1 cellular context compared by ENCODE assay signal in the genomic region with DNA sequence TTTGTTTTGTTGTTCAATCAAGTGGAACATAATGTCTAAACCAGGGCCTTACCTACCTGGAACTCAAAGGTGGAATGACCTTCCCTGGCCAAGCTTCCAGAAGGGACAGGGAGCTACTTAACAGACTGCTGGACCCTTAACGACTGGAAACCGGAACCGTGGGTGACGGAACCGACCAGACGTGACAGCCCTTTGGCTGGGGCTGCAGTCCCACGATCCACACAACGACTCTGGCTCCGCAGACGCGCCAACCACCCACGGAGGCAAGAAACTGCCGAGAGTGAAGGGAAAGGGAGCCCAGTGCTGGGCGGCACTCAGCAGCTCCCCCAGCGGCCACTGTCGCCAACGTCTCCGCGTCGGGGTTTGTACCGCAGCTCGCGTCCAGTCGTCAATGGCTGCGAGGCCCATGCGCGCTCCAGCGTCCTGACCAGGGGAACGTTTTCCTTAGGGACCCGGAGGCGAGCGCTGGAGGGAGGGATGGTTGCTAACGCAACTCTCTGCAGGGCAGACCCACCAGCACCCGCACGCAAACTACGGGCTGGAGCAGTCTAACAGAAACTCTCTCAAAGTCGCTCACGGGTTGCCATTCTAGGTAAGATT.
TF ChIP-seq lines count a peak whose summit lies in the region.

No MANE protein-coding gene starts in this region.

TF ChIP-seq in HepG2, 621 proteins besides CTCF, POLR2A, EP300 and RAD21 (continued from another document and continues in another):
- TF ChIP-seq, protein P1, sequence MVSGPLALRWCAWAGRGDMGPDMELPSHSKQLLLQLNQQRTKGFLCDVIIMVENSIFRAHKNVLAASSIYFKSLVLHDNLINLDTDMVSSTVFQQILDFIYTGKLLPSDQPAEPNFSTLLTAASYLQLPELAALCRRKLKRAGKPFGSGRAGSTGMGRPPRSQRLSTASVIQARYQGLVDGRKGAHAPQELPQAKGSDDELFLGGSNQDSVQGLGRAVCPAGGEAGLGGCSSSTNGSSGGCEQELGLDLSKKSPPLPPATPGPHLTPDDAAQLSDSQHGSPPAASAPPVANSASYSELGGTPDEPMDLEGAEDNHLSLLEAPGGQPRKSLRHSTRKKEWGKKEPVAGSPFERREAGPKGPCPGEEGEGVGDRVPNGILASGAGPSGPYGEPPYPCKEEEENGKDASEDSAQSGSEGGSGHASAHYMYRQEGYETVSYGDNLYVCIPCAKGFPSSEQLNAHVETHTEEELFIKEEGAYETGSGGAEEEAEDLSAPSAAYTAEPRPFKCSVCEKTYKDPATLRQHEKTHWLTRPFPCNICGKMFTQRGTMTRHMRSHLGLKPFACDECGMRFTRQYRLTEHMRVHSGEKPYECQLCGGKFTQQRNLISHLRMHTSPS (CRISPR knock-in tag; IDR thresholded peaks at IDR 0.05; ENCODE audit: low read depth): no peak
- TF ChIP-seq JUNB (CRISPR knock-in tag; IDR thresholded peaks at IDR 0.05; ENCODE audit: borderline replicate concordance): no peak
- TF ChIP-seq FOXA1 (IDR thresholded peaks at IDR 0.05): no peak
- TF ChIP-seq FOXA1 (CRISPR knock-in tag; IDR thresholded peaks at IDR 0.05): peak; percentile 38; the same call in 1 of the 2 replicates
- TF ChIP-seq, protein P2, sequence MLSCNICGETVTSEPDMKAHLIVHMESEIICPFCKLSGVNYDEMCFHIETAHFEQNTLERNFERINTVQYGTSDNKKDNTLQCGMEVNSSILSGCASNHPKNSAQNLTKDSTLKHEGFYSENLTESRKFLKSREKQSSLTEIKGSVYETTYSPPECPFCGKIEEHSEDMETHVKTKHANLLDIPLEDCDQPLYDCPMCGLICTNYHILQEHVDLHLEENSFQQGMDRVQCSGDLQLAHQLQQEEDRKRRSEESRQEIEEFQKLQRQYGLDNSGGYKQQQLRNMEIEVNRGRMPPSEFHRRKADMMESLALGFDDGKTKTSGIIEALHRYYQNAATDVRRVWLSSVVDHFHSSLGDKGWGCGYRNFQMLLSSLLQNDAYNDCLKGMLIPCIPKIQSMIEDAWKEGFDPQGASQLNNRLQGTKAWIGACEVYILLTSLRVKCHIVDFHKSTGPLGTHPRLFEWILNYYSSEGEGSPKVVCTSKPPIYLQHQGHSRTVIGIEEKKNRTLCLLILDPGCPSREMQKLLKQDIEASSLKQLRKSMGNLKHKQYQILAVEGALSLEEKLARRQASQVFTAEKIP (CRISPR knock-in tag; IDR thresholded peaks at IDR 0.05; ENCODE audit: borderline replicate concordance): no peak
- TF ChIP-seq SALL1 (CRISPR knock-in tag; IDR thresholded peaks at IDR 0.05): peak; percentile 75
- TF ChIP-seq TEAD2 (CRISPR knock-in tag; IDR thresholded peaks at IDR 0.05): no peak
- TF ChIP-seq ZFP1 (CRISPR knock-in tag; IDR thresholded peaks at IDR 0.05): 0 out of 2 replicates have a peak, but pooled peaks have one; percentile 23
- no peak for TF ChIP-seq SIX1 (CRISPR knock-in tag; IDR thresholded peaks at IDR 0.05; ENCODE audit: borderline replicate concordance)
- TF ChIP-seq CREB1 (IDR thresholded peaks at IDR 0.05): no peak
- no peak for TF ChIP-seq CREB1 (CRISPR knock-in tag; IDR thresholded peaks at IDR 0.05)
- TF ChIP-seq ATM (IDR thresholded peaks at IDR 0.05; ENCODE audit: borderline replicate concordance): no peak
- TF ChIP-seq, protein P3, sequence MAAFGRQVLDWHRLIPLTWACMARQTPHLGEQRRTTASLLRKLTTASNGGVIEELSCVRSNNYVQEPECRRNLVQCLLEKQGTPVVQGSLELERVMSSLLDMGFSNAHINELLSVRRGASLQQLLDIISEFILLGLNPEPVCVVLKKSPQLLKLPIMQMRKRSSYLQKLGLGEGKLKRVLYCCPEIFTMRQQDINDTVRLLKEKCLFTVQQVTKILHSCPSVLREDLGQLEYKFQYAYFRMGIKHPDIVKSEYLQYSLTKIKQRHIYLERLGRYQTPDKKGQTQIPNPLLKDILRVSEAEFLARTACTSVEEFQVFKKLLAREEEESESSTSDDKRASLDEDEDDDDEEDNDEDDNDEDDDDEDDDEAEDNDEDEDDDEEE (CRISPR knock-in tag; IDR thresholded peaks at IDR 0.05): no peak
- TF ChIP-seq, protein P4, sequence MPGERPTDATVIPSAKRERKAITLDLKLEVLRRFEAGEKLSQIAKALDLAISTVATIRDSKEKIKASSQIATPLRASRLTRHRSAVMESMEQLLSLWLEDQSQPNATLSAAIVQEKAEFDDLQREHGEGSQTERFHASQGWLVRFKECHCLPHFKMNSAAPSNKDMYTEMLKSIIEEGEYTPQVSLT (CRISPR knock-in tag; IDR thresholded peaks at IDR 0.05; ENCODE audit: borderline replicate concordance, low read depth): no peak
- no peak for TF ChIP-seq LCORL (IDR thresholded peaks at IDR 0.05)
- no peak for TF ChIP-seq LCORL (CRISPR knock-in tag; IDR thresholded peaks at IDR 0.05)
- TF ChIP-seq POGZ (CRISPR knock-in tag; IDR thresholded peaks at IDR 0.05): peak; percentile 75
- no peak for TF ChIP-seq TCF12 (IDR thresholded peaks at IDR 0.05)
- no peak for TF ChIP-seq TCF12 (CRISPR knock-in tag; IDR thresholded peaks at IDR 0.05)
- TF ChIP-seq, protein P5, sequence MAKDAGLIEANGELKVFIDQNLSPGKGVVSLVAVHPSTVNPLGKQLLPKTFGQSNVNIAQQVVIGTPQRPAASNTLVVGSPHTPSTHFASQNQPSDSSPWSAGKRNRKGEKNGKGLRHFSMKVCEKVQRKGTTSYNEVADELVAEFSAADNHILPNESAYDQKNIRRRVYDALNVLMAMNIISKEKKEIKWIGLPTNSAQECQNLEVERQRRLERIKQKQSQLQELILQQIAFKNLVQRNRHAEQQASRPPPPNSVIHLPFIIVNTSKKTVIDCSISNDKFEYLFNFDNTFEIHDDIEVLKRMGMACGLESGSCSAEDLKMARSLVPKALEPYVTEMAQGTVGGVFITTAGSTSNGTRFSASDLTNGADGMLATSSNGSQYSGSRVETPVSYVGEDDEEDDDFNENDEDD (CRISPR knock-in tag; IDR thresholded peaks at IDR 0.05; ENCODE audit: borderline replicate concordance): peak; percentile 64; the same call in 1 of the 2 replicates
- TF ChIP-seq SSRP1 (CRISPR knock-in tag; IDR thresholded peaks at IDR 0.05): peak; percentile 87
- peak; percentile 72 for TF ChIP-seq ZSCAN25 (CRISPR knock-in tag; IDR thresholded peaks at IDR 0.05)
- TF ChIP-seq, protein P6, sequence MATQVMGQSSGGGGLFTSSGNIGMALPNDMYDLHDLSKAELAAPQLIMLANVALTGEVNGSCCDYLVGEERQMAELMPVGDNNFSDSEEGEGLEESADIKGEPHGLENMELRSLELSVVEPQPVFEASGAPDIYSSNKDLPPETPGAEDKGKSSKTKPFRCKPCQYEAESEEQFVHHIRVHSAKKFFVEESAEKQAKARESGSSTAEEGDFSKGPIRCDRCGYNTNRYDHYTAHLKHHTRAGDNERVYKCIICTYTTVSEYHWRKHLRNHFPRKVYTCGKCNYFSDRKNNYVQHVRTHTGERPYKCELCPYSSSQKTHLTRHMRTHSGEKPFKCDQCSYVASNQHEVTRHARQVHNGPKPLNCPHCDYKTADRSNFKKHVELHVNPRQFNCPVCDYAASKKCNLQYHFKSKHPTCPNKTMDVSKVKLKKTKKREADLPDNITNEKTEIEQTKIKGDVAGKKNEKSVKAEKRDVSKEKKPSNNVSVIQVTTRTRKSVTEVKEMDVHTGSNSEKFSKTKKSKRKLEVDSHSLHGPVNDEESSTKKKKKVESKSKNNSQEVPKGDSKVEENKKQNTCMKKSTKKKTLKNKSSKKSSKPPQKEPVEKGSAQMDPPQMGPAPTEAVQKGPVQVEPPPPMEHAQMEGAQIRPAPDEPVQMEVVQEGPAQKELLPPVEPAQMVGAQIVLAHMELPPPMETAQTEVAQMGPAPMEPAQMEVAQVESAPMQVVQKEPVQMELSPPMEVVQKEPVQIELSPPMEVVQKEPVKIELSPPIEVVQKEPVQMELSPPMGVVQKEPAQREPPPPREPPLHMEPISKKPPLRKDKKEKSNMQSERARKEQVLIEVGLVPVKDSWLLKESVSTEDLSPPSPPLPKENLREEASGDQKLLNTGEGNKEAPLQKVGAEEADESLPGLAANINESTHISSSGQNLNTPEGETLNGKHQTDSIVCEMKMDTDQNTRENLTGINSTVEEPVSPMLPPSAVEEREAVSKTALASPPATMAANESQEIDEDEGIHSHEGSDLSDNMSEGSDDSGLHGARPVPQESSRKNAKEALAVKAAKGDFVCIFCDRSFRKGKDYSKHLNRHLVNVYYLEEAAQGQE (IDR thresholded peaks at IDR 0.05; ENCODE audit: borderline replicate concordance in 1 of 2, low read depth in 1 of 2, low read length in 2 of 2): 0 out of 4 replicates have a peak, but pooled peaks of 1 of the 2 experiments have one; percentile 33
- TF ChIP-seq, protein P7, sequence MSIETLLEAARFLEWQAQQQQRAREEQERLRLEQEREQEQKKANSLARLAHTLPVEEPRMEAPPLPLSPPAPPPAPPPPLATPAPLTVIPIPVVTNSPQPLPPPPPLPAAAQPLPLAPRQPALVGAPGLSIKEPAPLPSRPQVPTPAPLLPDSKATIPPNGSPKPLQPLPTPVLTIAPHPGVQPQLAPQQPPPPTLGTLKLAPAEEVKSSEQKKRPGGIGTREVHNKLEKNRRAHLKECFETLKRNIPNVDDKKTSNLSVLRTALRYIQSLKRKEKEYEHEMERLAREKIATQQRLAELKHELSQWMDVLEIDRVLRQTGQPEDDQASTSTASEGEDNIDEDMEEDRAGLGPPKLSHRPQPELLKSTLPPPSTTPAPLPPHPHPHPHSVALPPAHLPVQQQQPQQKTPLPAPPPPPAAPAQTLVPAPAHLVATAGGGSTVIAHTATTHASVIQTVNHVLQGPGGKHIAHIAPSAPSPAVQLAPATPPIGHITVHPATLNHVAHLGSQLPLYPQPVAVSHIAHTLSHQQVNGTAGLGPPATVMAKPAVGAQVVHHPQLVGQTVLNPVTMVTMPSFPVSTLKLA (IDR thresholded peaks at IDR 0.05): no peak
- peak; percentile 77 for TF ChIP-seq ZNF556 (CRISPR knock-in tag; IDR thresholded peaks at IDR 0.05; ENCODE audit: borderline replicate concordance)
- TF ChIP-seq, protein P8, sequence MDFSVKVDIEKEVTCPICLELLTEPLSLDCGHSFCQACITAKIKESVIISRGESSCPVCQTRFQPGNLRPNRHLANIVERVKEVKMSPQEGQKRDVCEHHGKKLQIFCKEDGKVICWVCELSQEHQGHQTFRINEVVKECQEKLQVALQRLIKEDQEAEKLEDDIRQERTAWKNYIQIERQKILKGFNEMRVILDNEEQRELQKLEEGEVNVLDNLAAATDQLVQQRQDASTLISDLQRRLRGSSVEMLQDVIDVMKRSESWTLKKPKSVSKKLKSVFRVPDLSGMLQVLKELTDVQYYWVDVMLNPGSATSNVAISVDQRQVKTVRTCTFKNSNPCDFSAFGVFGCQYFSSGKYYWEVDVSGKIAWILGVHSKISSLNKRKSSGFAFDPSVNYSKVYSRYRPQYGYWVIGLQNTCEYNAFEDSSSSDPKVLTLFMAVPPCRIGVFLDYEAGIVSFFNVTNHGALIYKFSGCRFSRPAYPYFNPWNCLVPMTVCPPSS (IDR thresholded peaks at IDR 0.05): no peak
- TF ChIP-seq, protein P9, sequence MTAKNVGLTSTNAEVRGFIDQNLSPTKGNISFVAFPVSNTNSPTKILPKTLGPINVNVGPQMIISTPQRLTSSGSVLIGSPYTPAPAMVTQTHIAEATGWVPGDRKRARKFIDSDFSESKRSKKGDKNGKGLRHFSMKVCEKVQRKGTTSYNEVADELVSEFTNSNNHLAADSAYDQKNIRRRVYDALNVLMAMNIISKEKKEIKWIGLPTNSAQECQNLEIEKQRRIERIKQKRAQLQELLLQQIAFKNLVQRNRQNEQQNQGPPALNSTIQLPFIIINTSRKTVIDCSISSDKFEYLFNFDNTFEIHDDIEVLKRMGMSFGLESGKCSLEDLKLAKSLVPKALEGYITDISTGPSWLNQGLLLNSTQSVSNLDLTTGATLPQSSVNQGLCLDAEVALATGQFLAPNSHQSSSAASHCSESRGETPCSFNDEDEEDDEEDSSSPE (CRISPR knock-in tag; IDR thresholded peaks at IDR 0.05): peak; percentile 76
- no peak for TF ChIP-seq ZNF546 (CRISPR knock-in tag; conservative IDR thresholded peaks at IDR 0.05)
- TF ChIP-seq, protein P10, sequence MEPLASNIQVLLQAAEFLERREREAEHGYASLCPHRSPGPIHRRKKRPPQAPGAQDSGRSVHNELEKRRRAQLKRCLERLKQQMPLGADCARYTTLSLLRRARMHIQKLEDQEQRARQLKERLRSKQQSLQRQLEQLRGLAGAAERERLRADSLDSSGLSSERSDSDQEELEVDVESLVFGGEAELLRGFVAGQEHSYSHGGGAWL (CRISPR knock-in tag; IDR thresholded peaks at IDR 0.05): peak; percentile 70; the same call in 1 of the 2 replicates
- TF ChIP-seq GABPB1 (CRISPR knock-in tag; IDR thresholded peaks at IDR 0.05): peak; percentile 70
- TF ChIP-seq ZSCAN29 (CRISPR knock-in tag; conservative IDR thresholded peaks at IDR 0.05): no peak; the same call in 1 of the 2 replicates
- no peak for TF ChIP-seq ZNF282 (IDR thresholded peaks at IDR 0.05; ENCODE audit: partially characterized antibody)
- TF ChIP-seq ZNF562 (CRISPR knock-in tag; IDR thresholded peaks at IDR 0.05; ENCODE audit: borderline replicate concordance): no peak
- no peak for TF ChIP-seq ZNF329 (CRISPR knock-in tag; IDR thresholded peaks at IDR 0.05; ENCODE audit: low read depth)
- TF ChIP-seq ZNF792 (CRISPR knock-in tag; IDR thresholded peaks at IDR 0.05): peak; percentile 86
- no peak for TF ChIP-seq IKZF1 (IDR thresholded peaks at IDR 0.05)
- no peak for TF ChIP-seq ZNF20 (CRISPR knock-in tag; IDR thresholded peaks at IDR 0.05)
- TF ChIP-seq KMT2B (CRISPR knock-in tag; IDR thresholded peaks at IDR 0.05): 0 out of 2 replicates have a peak, but pooled peaks have one; percentile 47
- TF ChIP-seq ISL2 (CRISPR knock-in tag; IDR thresholded peaks at IDR 0.05): no peak; the same call in 1 of the 2 replicates
- no peak for TF ChIP-seq ZFP37 (CRISPR knock-in tag; IDR thresholded peaks at IDR 0.05; ENCODE audit: borderline replicate concordance)
- TF ChIP-seq, protein P11, sequence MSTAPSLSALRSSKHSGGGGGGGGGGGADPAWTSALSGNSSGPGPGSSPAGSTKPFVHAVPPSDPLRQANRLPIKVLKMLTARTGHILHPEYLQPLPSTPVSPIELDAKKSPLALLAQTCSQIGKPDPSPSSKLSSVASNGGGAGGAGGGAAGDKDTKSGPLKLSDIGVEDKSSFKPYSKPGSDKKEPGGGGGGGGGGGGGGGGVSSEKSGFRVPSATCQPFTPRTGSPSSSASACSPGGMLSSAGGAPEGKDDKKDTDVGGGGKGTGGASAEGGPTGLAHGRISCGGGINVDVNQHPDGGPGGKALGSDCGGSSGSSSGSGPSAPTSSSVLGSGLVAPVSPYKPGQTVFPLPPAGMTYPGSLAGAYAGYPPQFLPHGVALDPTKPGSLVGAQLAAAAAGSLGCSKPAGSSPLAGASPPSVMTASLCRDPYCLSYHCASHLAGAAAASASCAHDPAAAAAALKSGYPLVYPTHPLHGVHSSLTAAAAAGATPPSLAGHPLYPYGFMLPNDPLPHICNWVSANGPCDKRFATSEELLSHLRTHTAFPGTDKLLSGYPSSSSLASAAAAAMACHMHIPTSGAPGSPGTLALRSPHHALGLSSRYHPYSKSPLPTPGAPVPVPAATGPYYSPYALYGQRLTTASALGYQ (CRISPR knock-in tag; IDR thresholded peaks at IDR 0.05): no peak
- TF ChIP-seq, protein P12, sequence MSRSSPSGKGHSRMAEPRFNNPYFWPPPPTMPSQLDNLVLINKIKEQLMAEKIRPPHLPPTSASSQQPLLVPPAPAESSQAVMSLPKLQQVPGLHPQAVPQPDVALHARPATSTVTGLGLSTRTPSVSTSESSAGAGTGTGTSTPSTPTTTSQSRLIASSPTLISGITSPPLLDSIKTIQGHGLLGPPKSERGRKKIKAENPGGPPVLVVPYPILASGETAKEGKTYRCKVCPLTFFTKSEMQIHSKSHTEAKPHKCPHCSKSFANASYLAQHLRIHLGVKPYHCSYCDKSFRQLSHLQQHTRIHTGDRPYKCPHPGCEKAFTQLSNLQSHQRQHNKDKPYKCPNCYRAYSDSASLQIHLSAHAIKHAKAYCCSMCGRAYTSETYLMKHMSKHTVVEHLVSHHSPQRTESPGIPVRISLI (CRISPR knock-in tag; IDR thresholded peaks at IDR 0.05; ENCODE audit: borderline replicate concordance): peak; percentile 46; the same call in 1 of the 2 replicates
- TF ChIP-seq MAZ (IDR thresholded peaks at IDR 0.05; ENCODE audit: borderline replicate concordance, low read depth, low read length): no peak; the same call in 1 of the 2 replicates
- TF ChIP-seq MAZ (CRISPR knock-in tag; IDR thresholded peaks at IDR 0.05; ENCODE audit: low read depth): peak; percentile 84
